Comparison of ENCODE assay signal across 25 cellular contexts in genomic region chr6:141551318-141551717, GRCh38.
DNase-seq lines count a peak whose midpoint lies in the region; ATAC-seq and TF ChIP-seq lines count a peak whose summit lies in the region.
"Had no signal": no experiment of that assay in that cellular context is flagged by ENCODE, and none has a peak within 500 bp of the region (broad histone marks: within the 10 kb centered on the region; RNA-seq: fewer than 3 reads in every experiment).

No MANE protein-coding gene starts in this region.

- TF ChIP-seq POLR2A in breast epithelium (IDR thresholded peaks at IDR 0.05) = no peak

- no peaks in the 10 kb centered on the region for H3K9me3 ChIP-seq in breast epithelium
- no peaks in the 10 kb centered on the region for H3K9me3 ChIP-seq in HEK293 (ENCODE audit: control insufficient read depth, insufficient read depth, low read depth, low read length)
- peaks cover 0 to 3% (median 0%) of the 10 kb centered on the region in 5 donors for H3K9me3 ChIP-seq in subcutaneous abdominal adipose tissue (ENCODE audit: control insufficient read depth in 5 of 5, low read length in 5 of 5)
- H3K9me3 ChIP-seq: esophagus squamous epithelium, ovary, Peyer's patch, upper lobe of left lung had no signal

- H3K9ac ChIP-seq in subcutaneous abdominal adipose tissue (ENCODE audit: low read length in 5 of 5) = no peak overlapping the region

- H3K36me3 Mint-ChIP-seq in MCF 10A (ENCODE audit: insufficient read depth, unreplicated experiment) = peaks cover 7% of the 10 kb centered on the region
- H3K36me3 Mint-ChIP-seq: CD14-positive monocyte had no signal

- BruUV-seq in MCF 10A (replicated peaks; lab: Mats Ljungman, UMichigan) = no TSS peak

- ATAC-seq in activated CD4-positive, CD25-positive, alpha-beta regulatory T cell treated with anti-CD3 and anti-CD28 coated beads, Interleukin-2, amount 50 U/mL, for 24 hours = no peak
- ATAC-seq: activated naive CD4-positive, alpha-beta T cell treated with anti-CD3 and anti-CD28 coated beads, Interleukin-2, amount 50 U/mL, for 72 hours; K562 had no signal

- H3K27ac ChIP-seq in breast epithelium (no peak overlapping the region), HEK293 (ENCODE audit: extremely low read depth, low read depth, low read length) (no peak overlapping the region), subcutaneous abdominal adipose tissue (ENCODE audit: low read depth, low read length) (peak overlapping the region; percentile 58)
- H3K27ac ChIP-seq: ascending aorta, esophagus squamous epithelium, ovary, Peyer's patch, SJCRH30, spleen, upper lobe of left lung had no signal

- peak overlapping the region; percentile 79 for H3K27ac Mint-ChIP-seq in MCF 10A (ENCODE audit: low read depth, unreplicated experiment)
- H3K27ac Mint-ChIP-seq: CD14-positive monocyte, endodermal cell had no signal

- H3K27me3 ChIP-seq in breast epithelium (no peaks in the 10 kb centered on the region), subcutaneous abdominal adipose tissue (ENCODE audit: control insufficient read depth in 5 of 5, insufficient read depth in 4 of 5, low read length in 5 of 5) (no peaks in the 10 kb centered on the region)
- H3K27me3 ChIP-seq: ascending aorta, esophagus squamous epithelium, ovary, Peyer's patch, SJCRH30, spleen, upper lobe of left lung had no signal

- H3K9me3 Mint-ChIP-seq in MCF 10A (ENCODE audit: unreplicated experiment) = peaks cover 33% of the 10 kb centered on the region

- H3K4me3 Mint-ChIP-seq in MCF 10A (ENCODE audit: unreplicated experiment) = no peak overlapping the region
- H3K4me3 Mint-ChIP-seq: CD14-positive monocyte, endodermal cell had no signal

- H3K4me1 ChIP-seq in breast epithelium (no peaks in the 10 kb centered on the region), HEK293 (ENCODE audit: control insufficient read depth, insufficient read depth, low read length) (peaks cover 4% of the 10 kb centered on the region; the same call in 1 of the 2 replicates), subcutaneous abdominal adipose tissue (ENCODE audit: control insufficient read depth in 5 of 5, insufficient read depth in 5 of 5, low read length in 5 of 5) (peaks cover 0 to 6% (median 0%) of the 10 kb centered on the region in 5 donors)
- H3K4me1 ChIP-seq: HAP-1, Peyer's patch, SJCRH30, spleen had no signal

- no peaks in the 10 kb centered on the region for H3K27me3 Mint-ChIP-seq in MCF 10A (ENCODE audit: insufficient read depth, unreplicated experiment)

- DNase-seq in MCF 10A (ENCODE audit: unreplicated experiment) (peak; percentile 12), breast epithelium (ENCODE audit: low spot score in 2 of 2) (no peak), SW480 (ENCODE audit: low spot score) (peak; percentile 4), NCI-H1436 (lab: John Stamatoyannopoulos, UW) (no peak)
- DNase-seq: activated CD4-positive, alpha-beta T cell treated with anti-CD3 and anti-CD28 coated beads, Interleukin-2, amount 50 U/mL, for 48 hours; cortex of kidney; endodermal cell; esophagus squamous epithelium; kidney glomerular epithelial cell; NCI-H1694; NCI-H524 treated with DMSO at 0.1 percent for 48 hours; NK-92 treated with Interleukin-12 subunit alpha and Interleukin-12 subunit beta, amount 100 ng/mL, for 24 hours; ovary; Peyer's patch; SJCRH30; spleen; upper lobe of left lung had no signal

- H3K36me3 ChIP-seq in breast epithelium = no peaks in the 10 kb centered on the region
- no peaks in the 10 kb centered on the region for H3K36me3 ChIP-seq in HEK293 (ENCODE audit: control insufficient read depth in 2 of 2, insufficient read depth in 1 of 2, low read length in 2 of 2)
- no peaks in the 10 kb centered on the region for H3K36me3 ChIP-seq in subcutaneous abdominal adipose tissue (ENCODE audit: control insufficient read depth in 5 of 5, insufficient read depth in 5 of 5, low read length in 5 of 5)
- H3K36me3 ChIP-seq: ascending aorta, esophagus squamous epithelium, HAP-1, ovary, Peyer's patch, SJCRH30, spleen, upper lobe of left lung had no signal

- CTCF ChIA-PET in MCF 10A (lab: Yijun Ruan, JAX) (no interaction called here), HEK293 (lab: Yijun Ruan, JAX) (interaction anchor here (0.7 kb wide), 1 partner anchor 30 kb away, joined by 3 read pairs; no protein-coding TSS in a partner anchor)

- POLR2A ChIA-PET in MCF 10A (lab: Yijun Ruan, JAX) (interaction anchor here (0.5 to 0.9 kb wide), 2 partner anchors 131 to 478 kb away, joined by 3 to 4 read pairs; no protein-coding TSS in a partner anchor), HEK293 (lab: Yijun Ruan, JAX) (no interaction called here)

- TF ChIP-seq CTCF in MCF 10A (IDR thresholded peaks at IDR 0.05; ENCODE audit: unreplicated experiment) (no peak), breast epithelium (IDR thresholded peaks at IDR 0.05) (no peak), HEK293 (tag by site-specific recombination; IDR thresholded peaks at IDR 0.05) (no peak)

- H3K4me3 ChIP-seq in breast epithelium = no peak overlapping the region
- H3K4me3 ChIP-seq in HEK293 (ENCODE audit: low read depth, low read length) = no peak overlapping the region
- H3K4me3 ChIP-seq in subcutaneous abdominal adipose tissue (ENCODE audit: low read depth in 1 of 5, low read length in 5 of 5) = no peak overlapping the region
- H3K4me3 ChIP-seq: ascending aorta, esophagus squamous epithelium, HAP-1, K562, ovary, Peyer's patch, SJCRH30, spleen, upper lobe of left lung had no signal

- peaks cover 21% of the 10 kb centered on the region for H3K4me1 Mint-ChIP-seq in MCF 10A (ENCODE audit: insufficient read depth, unreplicated experiment)
- H3K4me1 Mint-ChIP-seq: CD14-positive monocyte, endodermal cell had no signal

- intact Hi-C loops in MCF 10A (cut with micrococcal nuclease) = no loop called here
- intact Hi-C loops in breast epithelium (cut with DNase I; ENCODE audit: low total_unique reads) = no loop called here

TF ChIP-seq in HEK293, 187 proteins besides CTCF, POLR2A, EP300 and RAD21:
- peak; percentile 21; the same call in 1 of the 2 replicates for TF ChIP-seq TRIM28 (IDR thresholded peaks at IDR 0.05; ENCODE audit: borderline replicate concordance, low read length)
- TF ChIP-seq ZBTB20 (tag by site-specific recombination; IDR thresholded peaks at IDR 0.05) = no peak
- TF ChIP-seq ZNF433 (tag by site-specific recombination; IDR thresholded peaks at IDR 0.05; ENCODE audit: low read depth) = no peak
- peak; percentile 83 for TF ChIP-seq SETDB1 (IDR thresholded peaks at IDR 0.05; ENCODE audit: insufficient read length, low read length)

Comparison
In these comparisons a context has a peak if more than half of its experiments do, and no peak if none do; other contexts are left out.
1. DNase-seq: peak in MCF 10A (single experiment) and SW480 (single experiment); none in breast epithelium (0 of 2) and NCI-H1436 (single experiment).